ENCODE assay signal across 19 cellular contexts in the genomic region with DNA sequence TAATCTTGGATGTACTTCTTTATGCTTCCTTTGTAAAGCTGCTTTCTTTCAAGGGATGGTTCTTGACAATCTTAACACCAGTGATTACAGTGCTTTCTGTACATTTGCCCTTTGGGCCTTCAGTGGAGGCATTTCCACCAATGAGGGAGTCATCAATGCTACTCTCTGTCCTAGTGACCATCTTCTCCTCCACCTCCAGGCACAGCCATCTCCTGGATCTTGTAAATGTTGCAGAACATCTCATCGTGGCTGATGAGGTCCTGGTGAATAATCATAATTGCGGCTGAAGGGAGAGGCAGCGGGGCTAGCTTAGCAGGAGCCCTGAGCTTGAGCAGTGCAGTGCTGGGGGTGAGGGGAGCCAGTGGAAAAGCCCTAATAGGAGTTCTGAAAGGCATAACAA. TPM values are rescaled to one million over a fixed set of nuclear protein-coding genes. Genes with fewer than 3 reads are reported as not detected.
DNase-seq lines count a peak whose midpoint lies in the region; ATAC-seq and TF ChIP-seq lines count a peak whose summit lies in the region.
"Had no signal": no experiment of that assay in that cellular context is flagged by ENCODE, and none has a peak within 500 bp of the region (broad histone marks: within the 10 kb centered on the region; RNA-seq: fewer than 3 reads in every experiment).

No MANE protein-coding gene starts in this region.

- H3K4me1 ChIP-seq in aorta (ENCODE audit: control insufficient read depth in 1 of 2, insufficient read depth in 2 of 2, low read length in 2 of 2) = no peaks in the 10 kb centered on the region
- H3K4me1 ChIP-seq: body of pancreas, SJSA1 had no signal

- H3K27me3 ChIP-seq in dorsolateral prefrontal cortex = no peaks in the 10 kb centered on the region
- no peaks in the 10 kb centered on the region for H3K27me3 ChIP-seq in aorta (ENCODE audit: control insufficient read depth in 1 of 2, insufficient read depth in 2 of 2, low read length in 1 of 2)
- H3K27me3 ChIP-seq: body of pancreas, SJSA1 had no signal

- peak; percentile 27 for DNase-seq in EH (ENCODE audit: low read depth)
- DNase-seq in HT1080 (ENCODE audit: low read depth) = peak; percentile 80
- DNase-seq in amniotic epithelial cell (ENCODE audit: low read depth) = peak; percentile 90
- DNase-seq in kidney tubule cell (ENCODE audit: low spot score) = peak; percentile 69
- no peak for DNase-seq in dorsolateral prefrontal cortex
- DNase-seq in cortex of kidney (lab: John Stamatoyannopoulos, UW) = no peak
- DNase-seq in OCI-M2 (lab: John Stamatoyannopoulos, UW; ENCODE audit: unreplicated experiment) = no peak
- no peak for DNase-seq in aorta
- DNase-seq: activated CD4-positive, alpha-beta memory T cell treated with anti-CD3 and anti-CD28 coated beads for 36 hours; body of pancreas; effector memory CD8-positive, alpha-beta T cell; NCI-H2171; NK-92 treated with Interleukin-12 subunit alpha and Interleukin-12 subunit beta, amount 100 ng/mL, for 24 hours; stimulated activated CD4-positive, alpha-beta T cell treated with anti-CD3 and anti-CD28 coated beads, Interleukin-15, amount 100 ng/mL, for 24 hours had no signal

- no peak for TF ChIP-seq CTCF in dorsolateral prefrontal cortex (IDR thresholded peaks at IDR 0.05 in 54 of 56, conservative IDR thresholded peaks at IDR 0.05 in 2 of 56; ENCODE audit: low read depth in 1 of 56, partially characterized antibody in 56 of 56)

- 90 to 93% methylated on average over 3 of the region's 3 CpGs for WGBS in aorta, 2 donors

- H3K4me3 ChIP-seq in dorsolateral prefrontal cortex = no peak overlapping the region
- no peak overlapping the region for H3K4me3 ChIP-seq in aorta (ENCODE audit: low read length in 2 of 2)
- H3K4me3 ChIP-seq: body of pancreas, SJSA1 had no signal

- H3K36me3 ChIP-seq in aorta (ENCODE audit: control insufficient read depth in 1 of 2, insufficient read depth in 2 of 2, low read length in 1 of 2) = no peaks in the 10 kb centered on the region
- H3K36me3 ChIP-seq: SJSA1 had no signal

- H3K27ac ChIP-seq in dorsolateral prefrontal cortex (no peak overlapping the region), aorta (ENCODE audit: low read depth in 1 of 2, low read length in 2 of 2) (no peak overlapping the region)
- H3K27ac ChIP-seq: body of pancreas, SJSA1 had no signal

- intact Hi-C loops in dorsolateral prefrontal cortex (cut with DNase I) = no loop called here
- intact Hi-C loops in aorta (cut with DNase I) = no loop called here

- H3K9me3 ChIP-seq in aorta (ENCODE audit: control insufficient read depth, low read length) = no peaks in the 10 kb centered on the region
- H3K9me3 ChIP-seq: body of pancreas, SJSA1 had no signal

- ATAC-seq in aorta (ENCODE audit: low FRiP score) = no peak
- ATAC-seq: body of pancreas; effector memory CD8-positive, alpha-beta T cell had no signal

RNA-seq across cellular contexts. Expression of a gene that starts 32.5 kb away (rescaled TPM):
- total RNA-seq in HT1080 (2014; rRNA removed; shearing (Covaris generic)) = 62.6 and 66.3 TPM in 2 replicates
- polyA plus RNA-seq in HT1080 (2015; cell fraction: cytosol; rRNA removed) = 43.4 and 47.6 TPM in 2 replicates
- 76.9 and 83.9 TPM in 2 replicates for polyA plus RNA-seq in HT1080 (2015; cell fraction: nucleus; rRNA removed)
- total RNA-seq in dorsolateral prefrontal cortex (10 to 100 TPM; 20.5 to 54.5 (median 29.5) TPM), aorta (10 to 100 TPM; 46.4 to 63.1 TPM)
- 10 to 100 TPM; 25.1 to 78.4 TPM for polyA plus RNA-seq in aorta

RNA-seq across cellular contexts. Expression of a gene that starts 32.5 kb away (rescaled TPM):
- not detected in 2 replicates for total RNA-seq in HT1080 (2014; rRNA removed; shearing (Covaris generic))
- not detected in 2 replicates for polyA plus RNA-seq in HT1080 (2015; cell fraction: cytosol; rRNA removed)
- not detected in 2 replicates for polyA plus RNA-seq in HT1080 (2015; cell fraction: nucleus; rRNA removed)
- total RNA-seq in dorsolateral prefrontal cortex (10 to 100 TPM in 117 of 120 experiments, 1 to 10 TPM in 3; 6.1 to 77.8 (median 35.4) TPM), aorta (not detected)
- not detected for polyA plus RNA-seq in aorta
- total RNA-seq: activated CD4-positive, alpha-beta memory T cell treated with anti-CD3 and anti-CD28 coated beads for 36 hours; body of pancreas; glomerular endothelial cell; mesothelial cell of epicardium; omental fat pad; SJSA1 had no signal

RNA-seq across cellular contexts. Expression of a gene that starts 43.7 kb away (rescaled TPM):
- total RNA-seq in HT1080 (2014; rRNA removed; shearing (Covaris generic)) = 12.6 and 16.2 TPM in 2 replicates
- 10.6 and 18.2 TPM in 2 replicates for polyA plus RNA-seq in HT1080 (2015; cell fraction: cytosol; rRNA removed)
- 25.1 and 25.6 TPM in 2 replicates for polyA plus RNA-seq in HT1080 (2015; cell fraction: nucleus; rRNA removed)
- total RNA-seq in dorsolateral prefrontal cortex (10 to 100 TPM; 45.3 to 68.9 (median 55.6) TPM), aorta (10 to 100 TPM; 31.9 to 42.6 TPM)
- 1 to 10 TPM; 5.5 to 6.8 TPM for polyA plus RNA-seq in aorta

RNA-seq across cellular contexts. Expression of a gene that starts 59.0 kb away (rescaled TPM):
- not detected in 2 replicates for total RNA-seq in HT1080 (2014; rRNA removed; shearing (Covaris generic))
- not detected in 2 replicates for polyA plus RNA-seq in HT1080 (2015; cell fraction: cytosol; rRNA removed)
- not detected in 2 replicates for polyA plus RNA-seq in HT1080 (2015; cell fraction: nucleus; rRNA removed)
- total RNA-seq in dorsolateral prefrontal cortex (1 to 10 TPM in 11 of 120 experiments, under 1 TPM in 13, not detected in 96; 0.66 to 2.2 (median 0.97) TPM), aorta (not detected)
- polyA plus RNA-seq in aorta = not detected
- total RNA-seq: activated CD4-positive, alpha-beta memory T cell treated with anti-CD3 and anti-CD28 coated beads for 36 hours; body of pancreas; glomerular endothelial cell; mesothelial cell of epicardium; omental fat pad; SJSA1; temporal lobe had no signal

Comparison
In these comparisons a context has a peak if more than half of its experiments do, and no peak if none do; other contexts are left out.
1. DNase-seq: peak in EH (single experiment), HT1080 (single experiment), amniotic epithelial cell (single experiment) and kidney tubule cell (single experiment); none in dorsolateral prefrontal cortex (0 of 10), cortex of kidney (single experiment), OCI-M2 (single experiment) and aorta (0 of 2).